Comparison of ENCODE assay signal across 9 cellular contexts in the genomic region with DNA sequence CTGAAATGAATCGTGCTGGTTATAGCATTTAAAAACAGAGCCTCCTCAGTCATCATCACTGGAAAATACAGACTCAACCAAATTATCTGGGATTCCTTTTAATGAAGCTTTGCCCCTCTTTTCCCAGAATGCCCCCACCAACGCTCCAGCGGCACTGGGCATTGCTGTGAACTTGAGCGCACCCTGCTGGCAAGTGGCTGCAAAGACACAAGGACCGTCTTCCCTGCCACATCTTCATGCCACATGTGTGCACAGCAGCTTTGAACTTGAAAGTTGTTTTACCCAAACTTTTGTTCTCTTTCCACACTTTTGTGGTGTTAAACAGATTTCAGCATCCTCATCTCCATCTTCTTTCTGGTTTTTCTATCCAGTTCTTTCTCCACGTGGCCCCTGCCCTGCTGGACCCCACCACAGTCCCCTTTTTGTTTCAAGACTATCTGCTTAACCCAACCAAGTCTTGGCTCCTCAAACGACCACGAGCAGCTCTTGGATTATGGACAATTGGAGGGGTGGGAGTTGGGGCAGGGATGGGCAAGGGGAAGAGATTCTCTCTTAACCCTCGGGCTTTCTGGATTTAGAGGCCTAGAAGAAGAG. TPM values are rescaled to one million over a fixed set of nuclear protein-coding genes. Genes with fewer than 3 reads are reported as not detected.
DNase-seq lines count a peak whose midpoint lies in the region; ATAC-seq and TF ChIP-seq lines count a peak whose summit lies in the region.
"Had no signal": no experiment of that assay in that cellular context is flagged by ENCODE, and none has a peak within 500 bp of the region (broad histone marks: within the 10 kb centered on the region; RNA-seq: fewer than 3 reads in every experiment).

No MANE protein-coding gene starts in this region.

- intact Hi-C loops in ascending aorta (cut with DNase I) = loop anchor here (2.0 kb wide), 1 partner anchor 223 kb away; no protein-coding TSS in a partner anchor

- H3K4me1 Mint-ChIP-seq in CD4-positive, CD25-positive, alpha-beta regulatory T cell = peaks cover 0 to 5% (median 2%) of the 10 kb centered on the region in 4 donors

- DNase-seq in CD4-positive, CD25-positive, alpha-beta regulatory T cell = peak; percentile 14 to 36 (median 23)
- DNase-seq in HT-29 (ENCODE audit: low spot score) (peak; percentile 48), SK-N-DZ (ENCODE audit: low spot score) (peak; percentile 44), ascending aorta (ENCODE audit: low spot score in 2 of 2) (peak in 1 of 2 donors; percentile 70), iPS-NIHi11 (ENCODE audit: low spot score) (peak; percentile 76)
- DNase-seq in stimulated activated CD4-positive, alpha-beta T cell treated with anti-CD3 and anti-CD28 coated beads, Interleukin-1b, Interleukin-23, amount 100 ng/mL, for 48 hours = peak; percentile 26

- peak in 1 of 2 donors; percentile 48 for ATAC-seq in CD4-positive, CD25-positive, alpha-beta regulatory T cell (ENCODE audit: low read depth in 2 of 2)
- ATAC-seq in GM18907 (IDR thresholded peaks at IDR 0.05; ENCODE audit: unreplicated experiment) (peak; percentile 82), HG03175 (IDR thresholded peaks at IDR 0.05; ENCODE audit: unreplicated experiment) (no peak)

- H3K36me3 ChIP-seq in CD4-positive, CD25-positive, alpha-beta regulatory T cell (ENCODE audit: control insufficient read depth, insufficient read depth, low read length) = no peaks in the 10 kb centered on the region
- H3K36me3 ChIP-seq in ascending aorta = no peaks in the 10 kb centered on the region
- H3K36me3 ChIP-seq: SJSA1 had no signal

- no peak overlapping the region for H3K27ac ChIP-seq in CD4-positive, CD25-positive, alpha-beta regulatory T cell (ENCODE audit: insufficient read depth, low read length, poor library complexity, severe bottlenecking)
- H3K27ac ChIP-seq in ascending aorta = no peak overlapping the region
- H3K27ac ChIP-seq: SJSA1 had no signal

- no peaks in the 10 kb centered on the region for H3K4me1 ChIP-seq in CD4-positive, CD25-positive, alpha-beta regulatory T cell (ENCODE audit: control insufficient read depth, insufficient read depth, low read length, poor library complexity, severe bottlenecking)
- no peaks in the 10 kb centered on the region for H3K4me1 ChIP-seq in ascending aorta

- no peak overlapping the region for H3K4me3 ChIP-seq in CD4-positive, CD25-positive, alpha-beta regulatory T cell (ENCODE audit: low read depth, low read length)
- H3K4me3 ChIP-seq in ascending aorta = no peak overlapping the region
- H3K4me3 ChIP-seq: SJSA1 had no signal

- peak; percentile 54 to 90 (median 89) for TF ChIP-seq CTCF in ascending aorta (IDR thresholded peaks at IDR 0.05)

- no peaks in the 10 kb centered on the region for H3K9me3 ChIP-seq in CD4-positive, CD25-positive, alpha-beta regulatory T cell (ENCODE audit: control insufficient read depth in 2 of 2, low read length in 2 of 2)
- H3K9me3 ChIP-seq in ascending aorta = no peaks in the 10 kb centered on the region
- H3K9me3 ChIP-seq: SJSA1 had no signal

- H3K36me3 Mint-ChIP-seq in CD4-positive, CD25-positive, alpha-beta regulatory T cell = no peaks in the 10 kb centered on the region

- H3K4me3 Mint-ChIP-seq in CD4-positive, CD25-positive, alpha-beta regulatory T cell = peak overlapping the region in 1 of 4 donors; percentile 22

- peaks cover 32% of the 10 kb centered on the region for H3K27me3 ChIP-seq in CD4-positive, CD25-positive, alpha-beta regulatory T cell (ENCODE audit: control insufficient read depth, insufficient read depth, low read length)
- H3K27me3 ChIP-seq in ascending aorta = no peaks in the 10 kb centered on the region
- H3K27me3 ChIP-seq: SJSA1 had no signal

- H3K9me3 Mint-ChIP-seq in CD4-positive, CD25-positive, alpha-beta regulatory T cell = no peaks in the 10 kb centered on the region

- peak overlapping the region in 1 of 3 donors; percentile 83 for H3K27ac Mint-ChIP-seq in CD4-positive, CD25-positive, alpha-beta regulatory T cell

- peaks cover 59% of the 10 kb centered on the region for H3K27me3 Mint-ChIP-seq in CD4-positive, CD25-positive, alpha-beta regulatory T cell

RNA-seq across cellular contexts. Expression of a gene that starts 12.8 kb away (rescaled TPM):
- total RNA-seq in CD4-positive, CD25-positive, alpha-beta regulatory T cell = not detected
- polyA plus RNA-seq in CD4-positive, CD25-positive, alpha-beta regulatory T cell = not detected
- not detected in 2 replicates for total RNA-seq in HT-29 (2014; rRNA removed; shearing (Covaris generic))
- polyA plus RNA-seq in SK-N-DZ (2014; cell fraction: cytosol; rRNA removed) = 0.46 and 1.4 TPM in 2 replicates
- 0.19 and 1.1 TPM in 2 replicates for polyA plus RNA-seq in SK-N-DZ (2014; cell fraction: nucleus; rRNA removed)
- 1.7 TPM for total RNA-seq in ascending aorta
- total RNA-seq: SJSA1 had no signal
